ENCODE assay signal across 11 cellular contexts in genomic region chr12:71900091-71900490, GRCh38. TPM values are rescaled to one million over a fixed set of nuclear protein-coding genes. Genes with fewer than 3 reads are reported as not detected.
DNase-seq lines count a peak whose midpoint lies in the region; ATAC-seq, FAIRE-seq and TF ChIP-seq lines count a peak whose summit lies in the region.
"Had no signal": no experiment of that assay in that cellular context is flagged by ENCODE, and none has a peak within 500 bp of the region (broad histone marks: within the 10 kb centered on the region; RNA-seq: fewer than 3 reads in every experiment).

No MANE protein-coding gene starts in this region.

- dilution Hi-C loops in endothelial cell of umbilical vein (cut with MboI; ENCODE audit: extremely low pct_ligation_motif_present, low sequenced_read_pairs): no loop called here

- no peaks in the 10 kb centered on the region for H3K9me1 ChIP-seq in endothelial cell of umbilical vein (replicated peaks; ENCODE audit: control insufficient read depth, extremely low read depth, insufficient read depth, low read length)

- BruUV-seq in OCI-LY7 (replicated peaks; lab: Mats Ljungman, UMichigan) (no TSS peak), endothelial cell of umbilical vein (replicated peaks; lab: Mats Ljungman, UMichigan) (no TSS peak)

- H3K9me3 ChIP-seq in OCI-LY7 (ENCODE audit: low read length): no peaks in the 10 kb centered on the region
- H3K9me3 ChIP-seq in endothelial cell of umbilical vein (replicated peaks; ENCODE audit: control insufficient read depth, insufficient read depth, low read length): no peaks in the 10 kb centered on the region
- H3K9me3 ChIP-seq in sigmoid colon: no peaks in the 10 kb centered on the region
- H3K9me3 ChIP-seq: BLaER1 had no signal

- CTCF ChIA-PET in OCI-LY7 (lab: Charles Lee; ENCODE audit: unreplicated experiment): no interaction called here
- CTCF ChIA-PET in endothelial cell of umbilical vein (lab: Charles Lee): interaction anchor here (2.4 kb wide), 1 partner anchor 120 kb away, joined by 10 read pairs; no protein-coding TSS in a partner anchor

- no peak for TF ChIP-seq EP300 in sigmoid colon (IDR thresholded peaks at IDR 0.05)

- H3K36me3 ChIP-seq in OCI-LY7 (ENCODE audit: insufficient read depth, low read length) (peaks cover 59% of the 10 kb centered on the region), endothelial cell of umbilical vein (ENCODE audit: control insufficient read depth in 2 of 2, extremely low read depth in 1 of 2, insufficient read depth in 2 of 2, low read length in 2 of 2) (peaks cover 1 to 4% of the 10 kb centered on the region in 2 experiments), sigmoid colon (peaks cover 0 to 88% (median 24%) of the 10 kb centered on the region in 4 donors)

- no peak for FAIRE-seq in endothelial cell of umbilical vein (lab: Jason Lieb, UNC)

- no peak overlapping the region for H3K4me3 ChIP-seq in OCI-LY7 (ENCODE audit: low read depth, low read length, poor library complexity, severe bottlenecking)
- no peak overlapping the region for H3K4me3 ChIP-seq in endothelial cell of umbilical vein (replicated peaks in 1 of 3; ENCODE audit: insufficient read depth in 1 of 3, low read depth in 1 of 3, low read length in 3 of 3)
- H3K4me3 ChIP-seq in retinal pigment epithelial cell (ENCODE audit: low read length): no peak overlapping the region
- no peak overlapping the region for H3K4me3 ChIP-seq in sigmoid colon
- H3K4me3 ChIP-seq: BLaER1 had no signal

- no peak overlapping the region for H3K9ac ChIP-seq in endothelial cell of umbilical vein (replicated peaks; ENCODE audit: extremely low read depth, insufficient read depth, low read length)
- H3K9ac ChIP-seq: BLaER1, parathyroid adenoma had no signal

- H3K4me1 ChIP-seq in OCI-LY7 (ENCODE audit: insufficient read depth, low read length, poor library complexity, severe bottlenecking): no peaks in the 10 kb centered on the region
- no peaks in the 10 kb centered on the region for H3K4me1 ChIP-seq in endothelial cell of umbilical vein (ENCODE audit: control insufficient read depth, extremely low read depth, insufficient read depth, low read length)
- no peaks in the 10 kb centered on the region for H3K4me1 ChIP-seq in sigmoid colon
- H3K4me1 ChIP-seq: BLaER1, parathyroid adenoma had no signal

- DNase-seq in NCI-H2171 treated with DMSO at 0.1 percent for 48 hours (lab: John Stamatoyannopoulos, UW) (peak; percentile 5), NCI-H2171 (lab: John Stamatoyannopoulos, UW) (no peak), OCI-LY7 (ENCODE audit: low spot score) (no peak), endothelial cell of umbilical vein (ENCODE audit: low read depth, low spot score) (peak; percentile 43), retinal pigment epithelial cell (ENCODE audit: low read depth) (no peak), inferior parietal cortex (ENCODE audit: extremely low spot score) (no peak), sigmoid colon (no peak)
- DNase-seq: effector memory CD8-positive, alpha-beta T cell had no signal

- H3K27me3 ChIP-seq in endothelial cell of umbilical vein (ENCODE audit: control insufficient read depth in 2 of 2, insufficient read depth in 2 of 2, low read length in 2 of 2) (no peaks in the 10 kb centered on the region), sigmoid colon (no peaks in the 10 kb centered on the region)
- H3K27me3 ChIP-seq: BLaER1 had no signal

- POLR2A ChIA-PET in OCI-LY7 (lab: Charles Lee): no interaction called here
- POLR2A ChIA-PET in endothelial cell of umbilical vein (lab: Charles Lee): no interaction called here

- H3K79me2 ChIP-seq in OCI-LY7 (ENCODE audit: insufficient read depth, low read depth, low read length): no peaks in the 10 kb centered on the region
- H3K79me2 ChIP-seq in endothelial cell of umbilical vein (ENCODE audit: control insufficient read depth, insufficient read depth, low read length): no peaks in the 10 kb centered on the region
- H3K79me2 ChIP-seq: parathyroid adenoma had no signal

- intact Hi-C loops in OCI-LY7 (cut with micrococcal nuclease; ENCODE audit: unreplicated experiment) (no loop called here), endothelial cell of umbilical vein (cut with micrococcal nuclease) (loop anchor here (1.0 kb wide), 1 partner anchor 120 kb away; no protein-coding TSS in a partner anchor), sigmoid colon (cut with DNase I) (no loop called here)

- no peak overlapping the region for H3K27ac ChIP-seq in OCI-LY7 (ENCODE audit: low read depth, low read length, poor library complexity, severe bottlenecking)
- no peak overlapping the region for H3K27ac ChIP-seq in endothelial cell of umbilical vein (ENCODE audit: insufficient read depth, low read depth, low read length)
- H3K27ac ChIP-seq in sigmoid colon: no peak overlapping the region
- H3K27ac ChIP-seq: BLaER1, parathyroid adenoma had no signal

- H2AFZ ChIP-seq in OCI-LY7 (ENCODE audit: low read length) (no peak overlapping the region), endothelial cell of umbilical vein (ENCODE audit: low read depth, low read length) (no peak overlapping the region)
- H2AFZ ChIP-seq: parathyroid adenoma had no signal

- H3K9me2 ChIP-seq in OCI-LY7 (ENCODE audit: insufficient read depth, low read length): no peaks in the 10 kb centered on the region; the same call in 1 of the 2 replicates

- TF ChIP-seq POLR2A in endothelial cell of umbilical vein (IDR thresholded peaks at IDR 0.05; ENCODE audit: low read depth, low read length) (no peak), sigmoid colon (IDR thresholded peaks at IDR 0.05) (no peak)

- TF ChIP-seq CTCF in OCI-LY7 (conservative IDR thresholded peaks at IDR 0.05; ENCODE audit: low read length): peak; percentile 48
- TF ChIP-seq CTCF in endothelial cell of umbilical vein (IDR thresholded peaks at IDR 0.05; ENCODE audit: extremely low read depth in 1 of 2, insufficient read depth in 1 of 2, low read depth in 1 of 2, low read length in 2 of 2): peak; percentile 5 to 31
- TF ChIP-seq CTCF in retinal pigment epithelial cell (conservative IDR thresholded peaks at IDR 0.05; ENCODE audit: low read depth, low read length): peak; percentile 30
- TF ChIP-seq CTCF in sigmoid colon (IDR thresholded peaks at IDR 0.05): no peak

- ATAC-seq in GM21528 (IDR thresholded peaks at IDR 0.05; ENCODE audit: low FRiP score, unreplicated experiment): no peak
- ATAC-seq: effector memory CD8-positive, alpha-beta T cell had no signal

- no peaks in the 10 kb centered on the region for H4K20me1 ChIP-seq in OCI-LY7 (ENCODE audit: insufficient read depth, low read length)
- H4K20me1 ChIP-seq in endothelial cell of umbilical vein (replicated peaks; ENCODE audit: control insufficient read depth, extremely low read depth, insufficient read depth, low read length): no peaks in the 10 kb centered on the region
- H4K20me1 ChIP-seq: BLaER1 had no signal

- H3K4me2 ChIP-seq in OCI-LY7 (ENCODE audit: low read length) (no peak overlapping the region), endothelial cell of umbilical vein (ENCODE audit: insufficient read depth, low read length) (no peak overlapping the region)
- H3K4me2 ChIP-seq: BLaER1 had no signal

- WGBS in sigmoid colon, 2 donors: 97 to 99% methylated on average over 2 of the region's 2 CpGs

TF ChIP-seq in endothelial cell of umbilical vein, 7 proteins besides CTCF, POLR2A, EP300 and RAD21:
- TF ChIP-seq MAX (IDR thresholded peaks at IDR 0.05; ENCODE audit: insufficient read depth, insufficient read length): no peak
- no peak for TF ChIP-seq MYC (IDR thresholded peaks at IDR 0.05; ENCODE audit: low read depth, low read length)
- TF ChIP-seq JUN (IDR thresholded peaks at IDR 0.05; ENCODE audit: borderline replicate concordance, insufficient read depth, insufficient read length, low read depth): no peak
- TF ChIP-seq EZH2 (IDR thresholded peaks at IDR 0.05; ENCODE audit: borderline replicate concordance, low read depth, low read length, severe bottlenecking): no peak
- TF ChIP-seq FOS (IDR thresholded peaks at IDR 0.05; ENCODE audit: borderline replicate concordance, insufficient read depth, low read length): no peak
- TF ChIP-seq POLR2AphosphoS5 (IDR thresholded peaks at IDR 0.05; ENCODE audit: insufficient read depth, low read depth, low read length): no peak
- no peak for TF ChIP-seq GATA2 (IDR thresholded peaks at IDR 0.05; ENCODE audit: insufficient read depth, insufficient read length, low read depth, low read length)

RNA-seq across cellular contexts. Expression of gene TPH2, which starts 38.6 kb away (rescaled TPM):
- total RNA-seq in OCI-LY7 (2014; rRNA removed; shearing (Covaris generic)): not detected in 2 replicates
- total RNA-seq in OCI-LY7 (2022) (not detected in 2 replicates), endothelial cell of umbilical vein (not detected in 2 replicates), sigmoid colon (under 1 TPM in 3 of 4 donors, not detected in 1; 0.14 to 0.55 (median 0.36) TPM)
- polyA plus RNA-seq in endothelial cell of umbilical vein (not detected in 2 replicates), sigmoid colon (not detected)
- polyA plus RNA-seq in endothelial cell of umbilical vein (2011; cell fraction: cytosol; rRNA removed): not detected in 2 replicates
- not detected in 2 replicates for polyA plus RNA-seq in endothelial cell of umbilical vein (2011; cell fraction: nucleus; rRNA removed)
- polyA plus RNA-seq in endothelial cell of umbilical vein (2012): not detected in 2 replicates
- polyA minus RNA-seq in endothelial cell of umbilical vein: not detected in 2 replicates
- polyA minus RNA-seq in endothelial cell of umbilical vein (2011; cell fraction: cytosol; rRNA and poly(A)+ RNA removed): not detected
- polyA minus RNA-seq in endothelial cell of umbilical vein (2011; cell fraction: nucleus; rRNA and poly(A)+ RNA removed): not detected in 2 replicates

Comparison
In these comparisons a context has a peak if more than half of its experiments do, and no peak if none do; other contexts are left out.
1. DNase-seq: peak in NCI-H2171 treated with DMSO at 0.1 percent for 48 hours (single experiment) and endothelial cell of umbilical vein (single experiment); none in NCI-H2171 (single experiment), OCI-LY7 (single experiment), retinal pigment epithelial cell (single experiment), inferior parietal cortex (single experiment) and sigmoid colon (single experiment).
2. CTCF ChIP-seq: peak in OCI-LY7 (single experiment), endothelial cell of umbilical vein (2 of 2) and retinal pigment epithelial cell (single experiment); none in sigmoid colon (0 of 4).